Comparison of ENCODE assay signal across 15 cellular contexts in genomic region chr9:87542180-87542579, GRCh38. TPM values are rescaled to one million over a fixed set of nuclear protein-coding genes. Genes with fewer than 3 reads are reported as not detected.
DNase-seq lines count a peak whose midpoint lies in the region; ATAC-seq, FAIRE-seq and TF ChIP-seq lines count a peak whose summit lies in the region.
"Had no signal": no experiment of that assay in that cellular context is flagged by ENCODE, and none has a peak within 500 bp of the region (broad histone marks: within the 10 kb centered on the region; RNA-seq: fewer than 3 reads in every experiment).

No MANE protein-coding gene starts in this region.

- H3K36me3 Mint-ChIP-seq in activated CD4-positive, alpha-beta T cell treated with anti-CD3 and anti-CD28 coated beads for 36 hours (ENCODE audit: low read depth): no peaks in the 10 kb centered on the region
- H3K36me3 Mint-ChIP-seq in natural killer cell: no peaks in the 10 kb centered on the region
- H3K36me3 Mint-ChIP-seq: CD8-positive, alpha-beta memory T cell had no signal

- no peak overlapping the region for H3K27ac Mint-ChIP-seq in activated CD4-positive, alpha-beta T cell treated with anti-CD3 and anti-CD28 coated beads for 36 hours
- no peak overlapping the region for H3K27ac Mint-ChIP-seq in natural killer cell
- H3K27ac Mint-ChIP-seq: CD8-positive, alpha-beta memory T cell had no signal

- H3K9me3 ChIP-seq in H1 (ENCODE audit: insufficient read depth in 2 of 2, low read depth in 1 of 2, low read length in 1 of 2): no peaks in the 10 kb centered on the region
- H3K9me3 ChIP-seq: BLaER1, Caco-2 had no signal

- no peak overlapping the region for H3K9ac ChIP-seq in H1 (replicated peaks in 1 of 4; ENCODE audit: extremely low read depth in 1 of 4, low read depth in 3 of 4, low read length in 3 of 4)
- H3K9ac ChIP-seq: BLaER1 had no signal

- H3K27me3 Mint-ChIP-seq in activated CD4-positive, alpha-beta T cell treated with anti-CD3 and anti-CD28 coated beads for 36 hours: no peaks in the 10 kb centered on the region
- H3K27me3 Mint-ChIP-seq in natural killer cell (ENCODE audit: low read depth in 2 of 2): no peaks in the 10 kb centered on the region

- WGBS in H1 (ENCODE audit: extremely low coverage in 1 of 2, insufficient coverage in 1 of 2, insufficient read length in 1 of 2, insufficient replicate concordance in 2 of 2, low coverage in 1 of 2, low lambda C conversion rate in 2 of 2, missing lambda C conversion rate in 1 of 2), 2 experiments: 42% methylated on average over 2 of the region's 2 CpGs; no CpG with 5 or more reads in 1 of the 2 experiments

- no peak overlapping the region for H2AK5ac ChIP-seq in H1 (ENCODE audit: low read depth, low read length)

- no peak overlapping the region for H4K91ac ChIP-seq in H1 (replicated peaks; ENCODE audit: insufficient read length, low read length)

- H3K18ac ChIP-seq in H1 (ENCODE audit: extremely low read depth, low read length): no peak overlapping the region

- no peak overlapping the region for H2AFZ ChIP-seq in H1 (ENCODE audit: low read length)

- no peak overlapping the region for H3K27ac ChIP-seq in H1 (ENCODE audit: low read depth, low read length)
- H3K27ac ChIP-seq: 22Rv1, BLaER1 had no signal

- DNase-seq in activated CD4-positive, alpha-beta T cell treated with anti-CD3 and anti-CD28 coated beads for 36 hours: no peak
- DNase-seq in activated CD4-positive, alpha-beta T cell treated with anti-CD3 and anti-CD28 coated beads for 48 hours: no peak
- DNase-seq in RKO (ENCODE audit: low spot score) (peak; percentile 23), H1 (ENCODE audit: low read depth in 1 of 2, low spot score in 2 of 2) (no peak), DMS53 (lab: John Stamatoyannopoulos, UW) (no peak), Right ventricle myocardium inferior (ENCODE audit: missing footprints) (no peak), natural killer cell (no peak)
- DNase-seq: AML-193; Caco-2; CD8-positive, alpha-beta memory T cell; GF-D8; IMR-90 had no signal

- no peak overlapping the region for H2BK20ac ChIP-seq in H1 (ENCODE audit: low read length)

- CTCF ChIA-PET in activated CD4-positive, alpha-beta T cell treated with anti-CD3 and anti-CD28 coated beads for 36 hours (lab: Charles Lee): no interaction called here
- CTCF ChIA-PET in H1 (lab: Charles Lee; ENCODE audit: partially characterized antibody): interaction anchor here (0.7 kb wide), 2 partner anchors 42 to 140 kb away, joined by 3 read pairs; no protein-coding TSS in a partner anchor

- no peak overlapping the region for H3K4me3 Mint-ChIP-seq in activated CD4-positive, alpha-beta T cell treated with anti-CD3 and anti-CD28 coated beads for 36 hours
- H3K4me3 Mint-ChIP-seq in natural killer cell: no peak overlapping the region
- H3K4me3 Mint-ChIP-seq: CD8-positive, alpha-beta memory T cell had no signal

- H3K23me2 ChIP-seq in H1 (ENCODE audit: low read depth, low read length): peaks cover 2% of the 10 kb centered on the region; the same call in 1 of the 2 replicates

- H3K14ac ChIP-seq in H1 (ENCODE audit: insufficient read length): no peak overlapping the region

- H4K8ac ChIP-seq in H1 (ENCODE audit: extremely low read depth, insufficient read depth, low read length): no peak overlapping the region

- TF ChIP-seq RAD21 in H1 (IDR thresholded peaks at IDR 0.05 in 1 of 2, conservative IDR thresholded peaks at IDR 0.05 in 1 of 2; ENCODE audit: low read depth in 2 of 2, low read length in 2 of 2): no peak

- TF ChIP-seq POLR2A in H1 (IDR thresholded peaks at IDR 0.05; ENCODE audit: control extremely low read depth in 1 of 2, low read depth in 2 of 2, low read length in 2 of 2): no peak

- peak; percentile 23 for ATAC-seq in activated CD4-positive, alpha-beta T cell treated with anti-CD3 and anti-CD28 coated beads for 36 hours
- ATAC-seq in Right ventricle myocardium inferior (no peak), natural killer cell (no peak)

- POLR2A ChIA-PET in activated CD4-positive, alpha-beta T cell treated with anti-CD3 and anti-CD28 coated beads for 36 hours (lab: Charles Lee): no interaction called here
- POLR2A ChIA-PET in H1 (lab: Charles Lee; ENCODE audit: partially characterized antibody): interaction anchor here (1.3 kb wide), 1 partner anchor 15 kb away, joined by 5 read pairs; no protein-coding TSS in a partner anchor

- intact Hi-C loops in activated CD4-positive, alpha-beta T cell treated with anti-CD3 and anti-CD28 coated beads for 36 hours (cut with DNase I, micrococcal nuclease): no loop called here
- intact Hi-C loops in Right ventricle myocardium inferior (cut with DNase I) (no loop called here), natural killer cell (cut with micrococcal nuclease) (no loop called here)

- H4K5ac ChIP-seq in H1 (ENCODE audit: insufficient read length, low read depth, low read length): no peak overlapping the region

- H3K4ac ChIP-seq in H1 (replicated peaks; ENCODE audit: insufficient read length, low read depth, low read length): no peak overlapping the region

- no peak overlapping the region for H2BK5ac ChIP-seq in H1 (ENCODE audit: low read depth, low read length)

- TF ChIP-seq CTCF in H1 (IDR thresholded peaks at IDR 0.05; ENCODE audit: control extremely low read depth in 1 of 3, insufficient read depth in 1 of 3, low read depth in 1 of 3, low read length in 3 of 3): no peak
- TF ChIP-seq CTCF in natural killer cell (IDR thresholded peaks at IDR 0.05): no peak

- no peaks in the 10 kb centered on the region for H3K27me3 ChIP-seq in H1 (replicated peaks in 1 of 4; ENCODE audit: control insufficient read depth in 3 of 4, extremely low read depth in 1 of 4, insufficient read depth in 3 of 4, low read length in 3 of 4)
- H3K27me3 ChIP-seq: BLaER1 had no signal

- no peak overlapping the region for H2BK12ac ChIP-seq in H1 (ENCODE audit: low read depth, low read length)

- no peak overlapping the region for H3K23ac ChIP-seq in H1 (ENCODE audit: insufficient read length)

- peaks cover 10% of the 10 kb centered on the region for H3K79me1 ChIP-seq in H1 (ENCODE audit: low read depth, low read length)

- no peak overlapping the region for H2BK120ac ChIP-seq in H1 (replicated peaks; ENCODE audit: low read depth, low read length)

- no peak overlapping the region for H3K4me3 ChIP-seq in H1 (ENCODE audit: extremely low read depth in 1 of 4, insufficient read depth in 2 of 4, low read depth in 3 of 4, low read length in 4 of 4)
- H3K4me3 ChIP-seq: BLaER1 had no signal

- H2BK15ac ChIP-seq in H1 (ENCODE audit: low read length): no peak overlapping the region

- H3K79me2 ChIP-seq in H1 (ENCODE audit: control insufficient read depth in 1 of 2, insufficient read depth in 2 of 2, low read length in 2 of 2): peaks cover 3 to 60% of the 10 kb centered on the region in 2 experiments

- peaks cover 0 to 9% (median 1%) of the 10 kb centered on the region in 4 experiments; a peak in 1 of 8 replicates for H3K36me3 ChIP-seq in H1 (ENCODE audit: control insufficient read depth in 2 of 4, insufficient read depth in 4 of 4, low read length in 3 of 4)
- H3K36me3 ChIP-seq: BLaER1 had no signal

- H3K56ac ChIP-seq in H1 (replicated peaks; ENCODE audit: insufficient read length, low read depth, low read length): no peak overlapping the region

- H3K9me3 Mint-ChIP-seq in activated CD4-positive, alpha-beta T cell treated with anti-CD3 and anti-CD28 coated beads for 36 hours (ENCODE audit: low read depth): no peaks in the 10 kb centered on the region
- H3K9me3 Mint-ChIP-seq in natural killer cell: no peaks in the 10 kb centered on the region

- FAIRE-seq in H1 (lab: Jason Lieb, UNC): no peak
- FAIRE-seq: H54 had no signal

- peaks cover 2 to 6% (median 5%) of the 10 kb centered on the region in 4 experiments; a peak in 6 of 7 replicates for H3K4me1 ChIP-seq in H1 (replicated peaks in 1 of 4; ENCODE audit: control insufficient read depth in 3 of 4, insufficient read depth in 4 of 4, low read length in 3 of 4)
- H3K4me1 ChIP-seq: Caco-2 had no signal

- peaks cover 2% of the 10 kb centered on the region for H3K4me1 Mint-ChIP-seq in activated CD4-positive, alpha-beta T cell treated with anti-CD3 and anti-CD28 coated beads for 36 hours
- H3K4me1 Mint-ChIP-seq in natural killer cell: no peaks in the 10 kb centered on the region
- H3K4me1 Mint-ChIP-seq: CD8-positive, alpha-beta memory T cell had no signal

- peaks cover 5 to 8% of the 10 kb centered on the region in 2 experiments for H4K20me1 ChIP-seq in H1 (replicated peaks in 1 of 2; ENCODE audit: control insufficient read depth in 1 of 2, insufficient read depth in 2 of 2, low read length in 2 of 2)
- H4K20me1 ChIP-seq: BLaER1 had no signal

- no peak for TF ChIP-seq EP300 in H1 (IDR thresholded peaks at IDR 0.05; ENCODE audit: borderline replicate concordance in 1 of 2, low read depth in 2 of 2, low read length in 2 of 2)

- H3K4me2 ChIP-seq in H1 (ENCODE audit: insufficient read depth in 1 of 2, low read depth in 2 of 2, low read length in 2 of 2): no peak overlapping the region

TF ChIP-seq in H1, 55 proteins besides CTCF, POLR2A, EP300 and RAD21:
- TF ChIP-seq EGR1 (IDR thresholded peaks at IDR 0.05; ENCODE audit: borderline replicate concordance, low read depth, low read length): no peak
- 0 out of 2 replicates have a peak, but pooled peaks have one; percentile 32 for TF ChIP-seq KDM1A (IDR thresholded peaks at IDR 0.05; ENCODE audit: borderline replicate concordance, low read length)

RNA-seq across cellular contexts. Expression of gene DAPK1, which starts 44.5 kb away (rescaled TPM):
- 1 to 10 TPM; 3.9 to 5.6 TPM for total RNA-seq in activated CD4-positive, alpha-beta T cell treated with anti-CD3 and anti-CD28 coated beads for 36 hours
- total RNA-seq in H1 (2021; fragmentation: NEBNext Ultra II Directional; extraction: Animal tissue kit (Norgen Biotek cat#: 25700)): 128 and 131 TPM in 2 replicates
- 62.4 and 64.9 TPM in 2 replicates for polyA plus RNA-seq in H1 (2011; rRNA removed)
- polyA plus RNA-seq in H1 (2011; cell fraction: cytosol; rRNA removed): 73.1 TPM
- polyA plus RNA-seq in H1 (2011; cell fraction: nucleus; rRNA removed): 156 TPM
- 57.1 to 67.3 TPM (median 64.0 TPM) in 4 replicates for polyA plus RNA-seq in H1 (2012, experiment 1 of 2)
- polyA plus RNA-seq in H1 (2012, experiment 2 of 2): 12.9 TPM
- polyA plus RNA-seq in H1 (2013, experiment 1 of 2): 33.3 TPM
- polyA plus RNA-seq in H1 (2013, experiment 2 of 2): 34.1 TPM
- 255 and 314 TPM in 2 replicates for polyA minus RNA-seq in H1 (2011; rRNA and poly(A)+ RNA removed)
- 78.8 TPM for polyA minus RNA-seq in H1 (2011; cell fraction: cytosol; rRNA and poly(A)+ RNA removed)
- polyA minus RNA-seq in H1 (2011; cell fraction: nucleus; rRNA and poly(A)+ RNA removed): 203 TPM
- 6.3 TPM for total RNA-seq in Right ventricle myocardium inferior
- 10 to 100 TPM; 12.2 to 26.5 (median 22.7) TPM for total RNA-seq in natural killer cell
- polyA plus RNA-seq: CD8-positive, alpha-beta memory T cell had no signal
